1 cellular context compared by ENCODE assay signal in the genomic region with DNA sequence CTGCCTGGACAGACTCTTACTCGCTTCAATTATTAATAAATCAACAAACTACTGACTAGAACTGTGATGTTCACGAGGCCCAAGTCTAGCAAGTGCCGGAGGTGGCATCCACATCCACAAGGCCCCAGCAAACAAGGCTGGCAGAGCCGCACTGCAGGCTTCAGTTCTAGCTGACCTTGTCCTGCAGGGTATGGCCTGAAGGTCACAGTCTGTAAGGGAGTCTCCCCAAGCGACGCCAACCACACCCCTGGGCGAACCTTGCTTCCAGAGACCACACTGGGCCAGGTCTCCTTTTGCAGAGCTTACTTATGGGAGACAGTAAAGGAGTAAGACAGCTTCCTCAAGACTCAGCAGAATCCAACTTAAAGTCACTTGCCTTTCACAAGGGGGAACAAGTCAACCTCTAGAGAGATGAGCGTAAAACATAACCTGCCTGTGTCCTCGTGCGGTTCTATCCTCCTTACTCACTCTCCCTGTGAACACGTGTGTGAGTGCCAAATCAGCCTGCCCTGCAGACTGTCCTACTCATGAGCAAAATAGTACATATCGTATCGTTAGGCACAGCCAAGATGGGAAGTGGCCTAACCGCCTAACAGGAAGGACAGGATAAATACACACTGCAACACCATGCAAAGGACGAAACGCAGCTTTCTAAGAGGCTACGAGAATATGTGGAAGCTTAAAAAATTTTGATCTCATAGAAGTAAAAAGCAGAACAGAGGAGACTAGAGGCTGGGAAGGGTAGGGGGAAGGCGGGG.
TF ChIP-seq lines count a peak whose summit lies in the region.

No MANE protein-coding gene starts in this region.

TF ChIP-seq in SK-N-SH, 30 proteins besides CTCF, POLR2A, EP300 and RAD21 (continued from another document):
- TF ChIP-seq, protein P1, sequence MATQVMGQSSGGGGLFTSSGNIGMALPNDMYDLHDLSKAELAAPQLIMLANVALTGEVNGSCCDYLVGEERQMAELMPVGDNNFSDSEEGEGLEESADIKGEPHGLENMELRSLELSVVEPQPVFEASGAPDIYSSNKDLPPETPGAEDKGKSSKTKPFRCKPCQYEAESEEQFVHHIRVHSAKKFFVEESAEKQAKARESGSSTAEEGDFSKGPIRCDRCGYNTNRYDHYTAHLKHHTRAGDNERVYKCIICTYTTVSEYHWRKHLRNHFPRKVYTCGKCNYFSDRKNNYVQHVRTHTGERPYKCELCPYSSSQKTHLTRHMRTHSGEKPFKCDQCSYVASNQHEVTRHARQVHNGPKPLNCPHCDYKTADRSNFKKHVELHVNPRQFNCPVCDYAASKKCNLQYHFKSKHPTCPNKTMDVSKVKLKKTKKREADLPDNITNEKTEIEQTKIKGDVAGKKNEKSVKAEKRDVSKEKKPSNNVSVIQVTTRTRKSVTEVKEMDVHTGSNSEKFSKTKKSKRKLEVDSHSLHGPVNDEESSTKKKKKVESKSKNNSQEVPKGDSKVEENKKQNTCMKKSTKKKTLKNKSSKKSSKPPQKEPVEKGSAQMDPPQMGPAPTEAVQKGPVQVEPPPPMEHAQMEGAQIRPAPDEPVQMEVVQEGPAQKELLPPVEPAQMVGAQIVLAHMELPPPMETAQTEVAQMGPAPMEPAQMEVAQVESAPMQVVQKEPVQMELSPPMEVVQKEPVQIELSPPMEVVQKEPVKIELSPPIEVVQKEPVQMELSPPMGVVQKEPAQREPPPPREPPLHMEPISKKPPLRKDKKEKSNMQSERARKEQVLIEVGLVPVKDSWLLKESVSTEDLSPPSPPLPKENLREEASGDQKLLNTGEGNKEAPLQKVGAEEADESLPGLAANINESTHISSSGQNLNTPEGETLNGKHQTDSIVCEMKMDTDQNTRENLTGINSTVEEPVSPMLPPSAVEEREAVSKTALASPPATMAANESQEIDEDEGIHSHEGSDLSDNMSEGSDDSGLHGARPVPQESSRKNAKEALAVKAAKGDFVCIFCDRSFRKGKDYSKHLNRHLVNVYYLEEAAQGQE (IDR thresholded peaks at IDR 0.05; ENCODE audit: low read depth, low read length), result no peak
- TF ChIP-seq, protein P2, sequence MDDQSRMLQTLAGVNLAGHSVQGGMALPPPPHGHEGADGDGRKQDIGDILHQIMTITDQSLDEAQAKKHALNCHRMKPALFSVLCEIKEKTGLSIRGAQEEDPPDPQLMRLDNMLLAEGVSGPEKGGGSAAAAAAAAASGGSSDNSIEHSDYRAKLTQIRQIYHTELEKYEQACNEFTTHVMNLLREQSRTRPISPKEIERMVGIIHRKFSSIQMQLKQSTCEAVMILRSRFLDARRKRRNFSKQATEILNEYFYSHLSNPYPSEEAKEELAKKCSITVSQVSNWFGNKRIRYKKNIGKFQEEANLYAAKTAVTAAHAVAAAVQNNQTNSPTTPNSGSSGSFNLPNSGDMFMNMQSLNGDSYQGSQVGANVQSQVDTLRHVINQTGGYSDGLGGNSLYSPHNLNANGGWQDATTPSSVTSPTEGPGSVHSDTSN (IDR thresholded peaks at IDR 0.05), result no peak
- TF ChIP-seq, protein P3, sequence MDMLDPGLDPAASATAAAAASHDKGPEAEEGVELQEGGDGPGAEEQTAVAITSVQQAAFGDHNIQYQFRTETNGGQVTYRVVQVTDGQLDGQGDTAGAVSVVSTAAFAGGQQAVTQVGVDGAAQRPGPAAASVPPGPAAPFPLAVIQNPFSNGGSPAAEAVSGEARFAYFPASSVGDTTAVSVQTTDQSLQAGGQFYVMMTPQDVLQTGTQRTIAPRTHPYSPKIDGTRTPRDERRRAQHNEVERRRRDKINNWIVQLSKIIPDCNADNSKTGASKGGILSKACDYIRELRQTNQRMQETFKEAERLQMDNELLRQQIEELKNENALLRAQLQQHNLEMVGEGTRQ (IDR thresholded peaks at IDR 0.05; ENCODE audit: borderline replicate concordance, low read depth, low read length), result no peak
- TF ChIP-seq NRF1 (IDR thresholded peaks at IDR 0.05; ENCODE audit: low read depth, low read length), result no peak
- no peak for TF ChIP-seq GATA2 (CRISPR knock-in tag; IDR thresholded peaks at IDR 0.05)
- TF ChIP-seq SMC3 (IDR thresholded peaks at IDR 0.05; ENCODE audit: low read depth, low read length), result no peak
- no peak for TF ChIP-seq MEF2A (IDR thresholded peaks at IDR 0.05; ENCODE audit: borderline replicate concordance, low read depth)
- TF ChIP-seq, protein P4, sequence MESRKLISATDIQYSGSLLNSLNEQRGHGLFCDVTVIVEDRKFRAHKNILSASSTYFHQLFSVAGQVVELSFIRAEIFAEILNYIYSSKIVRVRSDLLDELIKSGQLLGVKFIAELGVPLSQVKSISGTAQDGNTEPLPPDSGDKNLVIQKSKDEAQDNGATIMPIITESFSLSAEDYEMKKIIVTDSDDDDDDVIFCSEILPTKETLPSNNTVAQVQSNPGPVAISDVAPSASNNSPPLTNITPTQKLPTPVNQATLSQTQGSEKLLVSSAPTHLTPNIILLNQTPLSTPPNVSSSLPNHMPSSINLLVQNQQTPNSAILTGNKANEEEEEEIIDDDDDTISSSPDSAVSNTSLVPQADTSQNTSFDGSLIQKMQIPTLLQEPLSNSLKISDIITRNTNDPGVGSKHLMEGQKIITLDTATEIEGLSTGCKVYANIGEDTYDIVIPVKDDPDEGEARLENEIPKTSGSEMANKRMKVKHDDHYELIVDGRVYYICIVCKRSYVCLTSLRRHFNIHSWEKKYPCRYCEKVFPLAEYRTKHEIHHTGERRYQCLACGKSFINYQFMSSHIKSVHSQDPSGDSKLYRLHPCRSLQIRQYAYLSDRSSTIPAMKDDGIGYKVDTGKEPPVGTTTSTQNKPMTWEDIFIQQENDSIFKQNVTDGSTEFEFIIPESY (IDR thresholded peaks at IDR 0.05; ENCODE audit: borderline replicate concordance, low read depth), result no peak
- TF ChIP-seq, protein P5, sequence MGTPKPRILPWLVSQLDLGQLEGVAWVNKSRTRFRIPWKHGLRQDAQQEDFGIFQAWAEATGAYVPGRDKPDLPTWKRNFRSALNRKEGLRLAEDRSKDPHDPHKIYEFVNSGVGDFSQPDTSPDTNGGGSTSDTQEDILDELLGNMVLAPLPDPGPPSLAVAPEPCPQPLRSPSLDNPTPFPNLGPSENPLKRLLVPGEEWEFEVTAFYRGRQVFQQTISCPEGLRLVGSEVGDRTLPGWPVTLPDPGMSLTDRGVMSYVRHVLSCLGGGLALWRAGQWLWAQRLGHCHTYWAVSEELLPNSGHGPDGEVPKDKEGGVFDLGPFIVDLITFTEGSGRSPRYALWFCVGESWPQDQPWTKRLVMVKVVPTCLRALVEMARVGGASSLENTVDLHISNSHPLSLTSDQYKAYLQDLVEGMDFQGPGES (IDR thresholded peaks at IDR 0.05; ENCODE audit: low read depth, low read length), result no peak
TF ChIP-seq in SK-N-SH: peak in this region for 0.
